ENCODE assay signal across 8 cellular contexts in the genomic region with DNA sequence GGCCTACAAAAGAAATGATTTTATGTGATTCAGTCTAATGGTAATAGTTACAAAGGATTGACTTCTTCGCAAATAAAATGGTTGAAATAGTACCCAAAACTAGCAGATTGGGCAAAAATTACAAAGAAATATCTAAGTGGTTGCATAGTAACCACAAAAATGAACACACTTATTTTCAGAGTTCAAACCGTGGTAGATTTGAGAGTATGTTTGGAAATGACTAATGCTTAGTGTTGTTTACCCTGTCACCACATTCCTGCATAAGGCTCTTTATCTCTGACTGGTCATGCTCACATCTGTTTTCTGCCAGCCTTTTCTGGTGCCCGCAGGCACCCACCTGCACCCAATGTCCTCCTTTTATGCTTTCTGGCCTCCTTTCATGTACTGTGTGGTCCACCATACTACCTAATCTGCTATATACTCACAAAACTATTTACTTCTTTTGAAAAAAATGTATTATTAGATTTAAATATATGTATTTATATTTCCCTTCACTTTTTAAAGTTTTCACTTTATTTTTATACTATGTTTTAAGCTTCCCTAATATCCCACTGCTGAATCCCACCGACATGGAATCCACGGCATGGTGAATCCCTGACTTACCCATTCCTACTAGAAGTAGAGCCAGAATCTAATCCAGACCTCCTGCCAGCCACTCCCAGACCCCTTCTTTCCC. TPM values are rescaled to one million over a fixed set of nuclear protein-coding genes. Genes with fewer than 3 reads are reported as not detected.
DNase-seq lines count a peak whose midpoint lies in the region; ATAC-seq and TF ChIP-seq lines count a peak whose summit lies in the region.

No MANE protein-coding gene starts in this region.

- in situ Hi-C loops in KBM-7 (cut with MboI; ENCODE audit: low pct_unique_long_range_greater_than_20kb, low sequenced_read_pairs) = no loop called here

- no peaks in the 10 kb centered on the region for H3K27me3 Mint-ChIP-seq in activated naive CD4-positive, alpha-beta T cell treated with anti-CD3 and anti-CD28 coated beads for 36 hours (ENCODE audit: low read depth)
- no peaks in the 10 kb centered on the region for H3K27me3 Mint-ChIP-seq in memory B cell

- H3K4me3 Mint-ChIP-seq in activated naive CD4-positive, alpha-beta T cell treated with anti-CD3 and anti-CD28 coated beads for 36 hours = peak overlapping the region; percentile 57
- no peak overlapping the region for H3K4me3 Mint-ChIP-seq in memory B cell

- H3K4me1 ChIP-seq in A673 (ENCODE audit: insufficient read depth, low read length, poor library complexity, severe bottlenecking) = no peaks in the 10 kb centered on the region

- ATAC-seq in GM21786 (IDR thresholded peaks at IDR 0.05; ENCODE audit: unreplicated experiment) (peak; percentile 88), memory B cell (ENCODE audit: low read depth) (peak; percentile 27)

- CTCF ChIA-PET in activated naive CD4-positive, alpha-beta T cell treated with anti-CD3 and anti-CD28 coated beads for 36 hours (lab: Charles Lee) = no interaction called here
- CTCF ChIA-PET in A673 (lab: Charles Lee) = no interaction called here

- peaks cover 73% of the 10 kb centered on the region for H3K36me3 Mint-ChIP-seq in activated naive CD4-positive, alpha-beta T cell treated with anti-CD3 and anti-CD28 coated beads for 36 hours (ENCODE audit: low read depth)
- H3K36me3 Mint-ChIP-seq in memory B cell = peaks cover 35% of the 10 kb centered on the region

- H3K9me3 ChIP-seq in A673 (ENCODE audit: low read depth, low read length, poor library complexity, severe bottlenecking) = no peaks in the 10 kb centered on the region

- intact Hi-C loops in activated naive CD4-positive, alpha-beta T cell treated with anti-CD3 and anti-CD28 coated beads for 36 hours (cut with micrococcal nuclease) = loop anchor here (1.0 kb wide), 2 partner anchors 12 to 67 kb away; no protein-coding TSS in a partner anchor
- intact Hi-C loops in A673 (cut with micrococcal nuclease; ENCODE audit: unreplicated experiment) = no loop called here

- H3K4me3 ChIP-seq in GM12865 (ENCODE audit: low read depth, low read length) (no peak overlapping the region), A673 (ENCODE audit: low read depth, low read length, poor library complexity, severe bottlenecking) (no peak overlapping the region)

- no peaks in the 10 kb centered on the region for H3K27me3 ChIP-seq in A673 (replicated peaks; ENCODE audit: insufficient read depth, low read depth, low read length, poor library complexity)

- peak overlapping the region; percentile 84 for H3K27ac Mint-ChIP-seq in activated naive CD4-positive, alpha-beta T cell treated with anti-CD3 and anti-CD28 coated beads for 36 hours
- peak overlapping the region; percentile 72 for H3K27ac Mint-ChIP-seq in memory B cell

- no TSS peak for BruUV-seq in A673 (replicated peaks; lab: Mats Ljungman, UMichigan)

- no peaks in the 10 kb centered on the region for H3K9me3 Mint-ChIP-seq in activated naive CD4-positive, alpha-beta T cell treated with anti-CD3 and anti-CD28 coated beads for 36 hours
- H3K9me3 Mint-ChIP-seq in memory B cell = peaks cover 4% of the 10 kb centered on the region

- POLR2A ChIA-PET in A673 (lab: Charles Lee; ENCODE audit: low non-redundant PET) = no interaction called here

- no peaks in the 10 kb centered on the region for H3K36me3 ChIP-seq in A673 (ENCODE audit: insufficient read depth, low read length, poor library complexity, severe bottlenecking)

- H3K4me1 Mint-ChIP-seq in activated naive CD4-positive, alpha-beta T cell treated with anti-CD3 and anti-CD28 coated beads for 36 hours (ENCODE audit: low read depth) = peaks cover 87% of the 10 kb centered on the region
- H3K4me1 Mint-ChIP-seq in memory B cell = peaks cover 57% of the 10 kb centered on the region

- H3K27ac ChIP-seq in A673 (ENCODE audit: low read depth, low read length, poor library complexity, severe bottlenecking) = no peak overlapping the region

- TF ChIP-seq CTCF in GM12865 (IDR thresholded peaks at IDR 0.05; ENCODE audit: insufficient read depth, low read depth, low read length, missing control alignments) = no peak
- TF ChIP-seq CTCF in A673 (conservative IDR thresholded peaks at IDR 0.05; ENCODE audit: low read depth, low read length) = no peak

- DNase-seq in GM12865 (ENCODE audit: low read depth) (peak; percentile 83), KBM-7 (peak; percentile 32), memory B cell (ENCODE audit: low spot score in 2 of 2) (no peak), A673 (ENCODE audit: low spot score) (no peak), NCI-H526 (lab: John Stamatoyannopoulos, UW) (no peak)
- peak; percentile 46 for DNase-seq in activated naive CD4-positive, alpha-beta T cell treated with anti-CD3 and anti-CD28 coated beads for 36 hours
- no peak for DNase-seq in stimulated activated CD8-positive, alpha-beta memory T cell treated with anti-CD3 and anti-CD28 coated beads, Interleukin-4, amount 100 ng/mL, for 48 hours

RNA-seq across cellular contexts. Expression of a gene that starts 30.3 kb away (rescaled TPM):
- total RNA-seq in activated naive CD4-positive, alpha-beta T cell treated with anti-CD3 and anti-CD28 coated beads for 36 hours = 100 to 1,000 TPM; 689 to 714 TPM
- not detected in 2 replicates for total RNA-seq in A673 (2021)

Comparison
In these comparisons a context has a peak if more than half of its experiments do, and no peak if none do; other contexts are left out.
1. DNase-seq: peak in GM12865 (single experiment), KBM-7 (single experiment) and activated naive CD4-positive, alpha-beta T cell treated with anti-CD3 and anti-CD28 coated beads for 36 hours (single experiment); none in memory B cell (0 of 2), A673 (single experiment), stimulated activated CD8-positive, alpha-beta memory T cell treated with anti-CD3 and anti-CD28 coated beads, Interleukin-4, amount 100 ng/mL, for 48 hours (single experiment) and NCI-H526 (0 of 2).
2. RNA of a gene that starts 30.3 kb away (total RNA-seq): 689 to 714 TPM in activated naive CD4-positive, alpha-beta T cell treated with anti-CD3 and anti-CD28 coated beads for 36 hours; not detected in A673; every median in the first group is over 100 times any median in the second.